10 cellular contexts compared by ENCODE assay signal in genomic region chr12:96237035-96237434, GRCh38. TPM values are rescaled to one million over a fixed set of nuclear protein-coding genes. Genes with fewer than 3 reads are reported as not detected.
DNase-seq lines count a peak whose midpoint lies in the region; ATAC-seq and TF ChIP-seq lines count a peak whose summit lies in the region.
"Had no signal": no experiment of that assay in that cellular context is flagged by ENCODE, and none has a peak within 500 bp of the region (broad histone marks: within the 10 kb centered on the region; RNA-seq: fewer than 3 reads in every experiment).

No MANE protein-coding gene starts in this region.

- TF ChIP-seq CTCF in right atrium auricular region (IDR thresholded peaks at IDR 0.05) (no peak), colonic mucosa (IDR thresholded peaks at IDR 0.05) (no peak)

- no peaks in the 10 kb centered on the region for H3K36me3 ChIP-seq in right atrium auricular region
- H3K36me3 ChIP-seq in colonic mucosa, result no peaks in the 10 kb centered on the region

- peaks cover 0 to 94% of the 10 kb centered on the region in 2 donors for H3K4me1 ChIP-seq in right atrium auricular region
- no peaks in the 10 kb centered on the region for H3K4me1 ChIP-seq in colonic mucosa

- peaks cover 3 to 8% of the 10 kb centered on the region in 2 donors for H3K36me3 Mint-ChIP-seq in naive B cell

- DNase-seq in right atrium auricular region (ENCODE audit: low spot score) (no peak), Right ventricle myocardium inferior (ENCODE audit: missing footprints) (no peak), colonic mucosa (no peak), naive B cell (no peak), cerebellar nuclear complex (lab: John Stamatoyannopoulos, UW) (no peak), H4 (ENCODE audit: low spot score) (no peak), NCI-H2107 (lab: John Stamatoyannopoulos, UW) (no peak)
- DNase-seq: NCI-H2081 had no signal

- H3K27ac Mint-ChIP-seq in naive B cell, result peak overlapping the region in 5 of 6 donors; percentile 5 to 91 (median 52)

- intact Hi-C loops in Right ventricle myocardium inferior (cut with DNase I), result no loop called here
- intact Hi-C loops in colonic mucosa (cut with DNase I), result no loop called here

- ATAC-seq in Right ventricle myocardium inferior, result no peak
- ATAC-seq in naive B cell (ENCODE audit: low read depth in 2 of 2), result no peak
- no peak for ATAC-seq in GM21390 (IDR thresholded peaks at IDR 0.05; ENCODE audit: unreplicated experiment)

- no peaks in the 10 kb centered on the region for H3K27me3 Mint-ChIP-seq in naive B cell

- peaks cover 28 to 36% (median 34%) of the 10 kb centered on the region in 3 donors for H3K4me1 Mint-ChIP-seq in naive B cell

- H3K27me3 ChIP-seq in right atrium auricular region (no peaks in the 10 kb centered on the region), colonic mucosa (no peaks in the 10 kb centered on the region)

- H3K27ac ChIP-seq in right atrium auricular region (peak overlapping the region; percentile 82 to 91), colonic mucosa (peak overlapping the region; percentile 60)

- no peaks in the 10 kb centered on the region for H3K9me3 Mint-ChIP-seq in naive B cell
- H3K9me3 Mint-ChIP-seq: nephron had no signal

- H3K4me3 Mint-ChIP-seq in naive B cell, result peak overlapping the region in 1 of 8 donors; percentile 15
- H3K4me3 Mint-ChIP-seq: nephron had no signal

- H3K9ac ChIP-seq in colonic mucosa (ENCODE audit: low read depth in 2 of 2, low read length in 2 of 2), result peak overlapping the region in 1 of 2 donors; percentile 29

- H3K4me3 ChIP-seq in right atrium auricular region (no peak overlapping the region), colonic mucosa (no peak overlapping the region)

- H3K9me3 ChIP-seq in right atrium auricular region (no peaks in the 10 kb centered on the region), colonic mucosa (no peaks in the 10 kb centered on the region)

RNA-seq across cellular contexts. Expression of gene ELK3, which starts 42.9 kb away (rescaled TPM):
- total RNA-seq in right atrium auricular region (10 to 100 TPM; 15.1 to 16.3 TPM), Right ventricle myocardium inferior (20.8 TPM), colonic mucosa (10 to 100 TPM in 1 of 2 donors, 1 to 10 TPM in 1; 8.5 to 10.8 TPM)
- 10 to 100 TPM; 12.1 to 20.9 (median 14.8) TPM for polyA plus RNA-seq in naive B cell (ENCODE audit: low read depth in 6 of 6)
- total RNA-seq in H4 (2014; rRNA removed; shearing (Covaris generic)), result 15.1 and 17.8 TPM in 2 replicates
